Comparison of ENCODE assay signal across 9 cellular contexts in the genomic region with DNA sequence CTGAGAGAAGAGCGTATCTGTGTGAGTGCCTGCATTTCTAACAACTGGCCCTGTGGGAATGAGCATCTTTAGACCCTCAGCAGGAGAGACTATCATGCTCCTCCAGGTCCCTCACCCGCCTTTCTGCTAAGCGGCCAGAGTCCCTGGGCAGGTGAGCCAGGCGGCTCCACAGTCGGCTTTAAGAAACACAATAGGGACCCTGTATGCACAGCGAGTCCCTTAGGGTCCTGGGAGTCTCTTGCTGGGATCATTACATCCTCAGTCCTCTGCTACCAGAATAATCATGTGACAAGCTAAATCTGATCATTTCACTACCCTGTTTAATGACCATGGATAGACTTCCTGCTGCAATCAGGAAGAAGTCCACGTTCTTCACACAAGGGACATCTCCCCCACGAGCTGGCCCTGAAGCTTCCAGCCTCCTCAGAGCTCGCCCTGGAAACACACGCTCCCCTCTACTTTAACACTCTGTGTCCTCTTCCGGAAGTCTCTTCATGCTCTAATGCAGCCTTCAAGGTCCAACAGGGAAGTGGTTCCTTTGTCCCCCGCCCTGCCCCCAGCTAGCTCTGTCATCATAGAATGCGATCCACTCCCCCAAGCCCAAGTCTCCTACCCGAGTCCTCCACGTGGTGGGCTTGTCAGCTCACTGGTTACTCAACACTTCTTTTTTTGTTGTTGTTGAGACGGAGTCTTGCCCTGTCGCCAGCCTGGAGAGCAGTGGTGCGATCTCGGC.
DNase-seq lines count a peak whose midpoint lies in the region; ATAC-seq and TF ChIP-seq lines count a peak whose summit lies in the region.
"Had no signal": no experiment of that assay in that cellular context is flagged by ENCODE, and none has a peak within 500 bp of the region (broad histone marks: within the 10 kb centered on the region; RNA-seq: fewer than 3 reads in every experiment).

No MANE protein-coding gene starts in this region.

- H2BK5ac ChIP-seq in neuronal stem cell (ENCODE audit: low read length) = no peak overlapping the region

- no peak overlapping the region for H3K4me3 Mint-ChIP-seq in activated CD8-positive, alpha-beta T cell treated with anti-CD3 and anti-CD28 coated beads for 36 hours

- H3K4ac ChIP-seq in neuronal stem cell (ENCODE audit: low read length) = no peak overlapping the region

- no peak overlapping the region for H2AK5ac ChIP-seq in neuronal stem cell (ENCODE audit: low read depth, low read length)

- H3K36me3 Mint-ChIP-seq in activated CD8-positive, alpha-beta T cell treated with anti-CD3 and anti-CD28 coated beads for 36 hours (ENCODE audit: low read depth) = peaks cover 35% of the 10 kb centered on the region

- intact Hi-C loops in activated CD8-positive, alpha-beta T cell treated with anti-CD3 and anti-CD28 coated beads for 36 hours (cut with micrococcal nuclease) = no loop called here

- H3K79me1 ChIP-seq in neuronal stem cell (ENCODE audit: low read depth, low read length) = no peaks in the 10 kb centered on the region

- no peak overlapping the region for H2BK15ac ChIP-seq in neuronal stem cell (ENCODE audit: low read length)

- H3K4me3 ChIP-seq in cardiac fibroblast (replicated peaks in 1 of 2; ENCODE audit: low read depth in 2 of 2, low read length in 2 of 2) (no peak overlapping the region), neuronal stem cell (ENCODE audit: low read length in 2 of 2) (no peak overlapping the region)
- H3K4me3 ChIP-seq: ovary had no signal

- CTCF ChIA-PET in activated CD8-positive, alpha-beta T cell treated with anti-CD3 and anti-CD28 coated beads for 36 hours (lab: Charles Lee) = interaction anchor here (0.7 to 4.6 kb wide), 4 partner anchors 15 to 185 kb away, joined by 4 to 57 read pairs (median 15); no protein-coding TSS in a partner anchor

- H3K27me3 Mint-ChIP-seq in activated CD8-positive, alpha-beta T cell treated with anti-CD3 and anti-CD28 coated beads for 36 hours = no peaks in the 10 kb centered on the region

- ATAC-seq in HG03025 (IDR thresholded peaks at IDR 0.05; ENCODE audit: low FRiP score, unreplicated experiment) = peak; percentile 59
- no peak for ATAC-seq in activated CD8-positive, alpha-beta T cell treated with anti-CD3 and anti-CD28 coated beads for 36 hours

- DNase-seq in cardiac fibroblast (ENCODE audit: low read depth in 2 of 2) (peak; percentile 29 to 47), neuronal stem cell (ENCODE audit: low spot score) (no peak), NCI-H2227 treated with DMSO at 0.1 percent for 48 hours (lab: John Stamatoyannopoulos, UW) (no peak), DMS79 (lab: John Stamatoyannopoulos, UW) (no peak)
- DNase-seq in activated CD4-positive, alpha-beta T cell treated with anti-CD3 and anti-CD28 coated beads, Interleukin-2, amount 50 U/mL, for 48 hours = no peak
- DNase-seq in activated CD8-positive, alpha-beta T cell treated with anti-CD3 and anti-CD28 coated beads for 36 hours = no peak

- H3K14ac ChIP-seq in neuronal stem cell (ENCODE audit: low read length) = no peak overlapping the region

- H3K27ac Mint-ChIP-seq in activated CD8-positive, alpha-beta T cell treated with anti-CD3 and anti-CD28 coated beads for 36 hours = no peak overlapping the region

- TF ChIP-seq CTCF in cardiac fibroblast (IDR thresholded peaks at IDR 0.05; ENCODE audit: low read depth, low read length) = no peak
- TF ChIP-seq CTCF in activated CD8-positive, alpha-beta T cell treated with anti-CD3 and anti-CD28 coated beads for 36 hours (IDR thresholded peaks at IDR 0.05) = no peak

- peaks cover 17 to 35% of the 10 kb centered on the region in 2 donors for H3K4me1 ChIP-seq in neuronal stem cell (ENCODE audit: control insufficient read depth in 2 of 2, insufficient read depth in 1 of 2, low read depth in 1 of 2, low read length in 2 of 2)

- no peak overlapping the region for H3K9ac ChIP-seq in neuronal stem cell (ENCODE audit: low read depth, low read length, poor library complexity)

- H3K27me3 ChIP-seq in neuronal stem cell (ENCODE audit: control insufficient read depth in 3 of 3, insufficient read depth in 3 of 3, low read depth in 1 of 3, low read length in 3 of 3) = no peaks in the 10 kb centered on the region
- H3K27me3 ChIP-seq: ovary had no signal

- H3K4me2 ChIP-seq in neuronal stem cell (ENCODE audit: insufficient read depth, low read length, poor library complexity, severe bottlenecking) = no peak overlapping the region

- peak; percentile 41 for TF ChIP-seq POLR2A in GM18526 (IDR thresholded peaks at IDR 0.05; ENCODE audit: extremely low read depth, insufficient read length)

- no peaks in the 10 kb centered on the region for H3K9me3 Mint-ChIP-seq in activated CD8-positive, alpha-beta T cell treated with anti-CD3 and anti-CD28 coated beads for 36 hours

- H3K18ac ChIP-seq in neuronal stem cell (ENCODE audit: low read length) = peak overlapping the region; percentile 4

- peaks cover 1 to 20% of the 10 kb centered on the region in 2 donors for H3K36me3 ChIP-seq in neuronal stem cell (replicated peaks in 1 of 2; ENCODE audit: control insufficient read depth in 2 of 2, insufficient read depth in 2 of 2, low read length in 2 of 2)
- H3K36me3 ChIP-seq: ovary had no signal

- WGBS in neuronal stem cell (ENCODE audit: extremely low coverage in 2 of 2, insufficient read length in 2 of 2, insufficient replicate concordance in 1 of 2), 2 donors = no CpG with 5 or more reads among the region's 19 CpGs

- no peak overlapping the region for H2BK120ac ChIP-seq in neuronal stem cell (ENCODE audit: low read depth, low read length)

- H3K23ac ChIP-seq in neuronal stem cell (ENCODE audit: low read depth, low read length, poor library complexity) = no peak overlapping the region

- H4K91ac ChIP-seq in neuronal stem cell (ENCODE audit: low read depth, low read length, poor library complexity) = no peak overlapping the region

- H3K27ac ChIP-seq in neuronal stem cell (replicated peaks; ENCODE audit: low read length) = peak overlapping the region; percentile 13
- H3K27ac ChIP-seq: ovary had no signal

- no peaks in the 10 kb centered on the region for H3K9me3 ChIP-seq in neuronal stem cell (replicated peaks in 1 of 2; ENCODE audit: control insufficient read depth in 2 of 2, insufficient read depth in 1 of 2, low read depth in 1 of 2, low read length in 2 of 2)
- H3K9me3 ChIP-seq: ovary had no signal

- peaks cover 66% of the 10 kb centered on the region for H3K4me1 Mint-ChIP-seq in activated CD8-positive, alpha-beta T cell treated with anti-CD3 and anti-CD28 coated beads for 36 hours (ENCODE audit: low read depth)

- no peak overlapping the region for H2BK12ac ChIP-seq in neuronal stem cell (ENCODE audit: low read length)

- POLR2A ChIA-PET in activated CD8-positive, alpha-beta T cell treated with anti-CD3 and anti-CD28 coated beads for 36 hours (lab: Charles Lee) = interaction anchor here (0.9 to 1.5 kb wide), 2 partner anchors 15 to 18 kb away, joined by 3 to 6 read pairs; no protein-coding TSS in a partner anchor

- no peak overlapping the region for H2AFZ ChIP-seq in neuronal stem cell (ENCODE audit: low read length)

- H4K8ac ChIP-seq in neuronal stem cell (ENCODE audit: low read depth, low read length) = no peak overlapping the region

Comparison
In these comparisons a context has a peak if more than half of its experiments do, and no peak if none do; other contexts are left out.
1. DNase-seq: peak in cardiac fibroblast (2 of 2); none in neuronal stem cell (single experiment), activated CD4-positive, alpha-beta T cell treated with anti-CD3 and anti-CD28 coated beads, Interleukin-2, amount 50 U/mL, for 48 hours (0 of 2), NCI-H2227 treated with DMSO at 0.1 percent for 48 hours (single experiment), activated CD8-positive, alpha-beta T cell treated with anti-CD3 and anti-CD28 coated beads for 36 hours (single experiment) and DMS79 (single experiment).